Comparison of ENCODE assay signal across 10 cellular contexts in genomic region chr11:64341429-64341828, GRCh38. TPM values are rescaled to one million over a fixed set of nuclear protein-coding genes. Genes with fewer than 3 reads are reported as not detected.
DNase-seq lines count a peak whose midpoint lies in the region; ATAC-seq, FAIRE-seq and TF ChIP-seq lines count a peak whose summit lies in the region.
"Had no signal": no experiment of that assay in that cellular context is flagged by ENCODE, and none has a peak within 500 bp of the region (broad histone marks: within the 10 kb centered on the region; RNA-seq: fewer than 3 reads in every experiment).

No MANE protein-coding gene starts in this region.

- H3K27me3 ChIP-seq in H7 (ENCODE audit: control insufficient read depth, insufficient read depth, low read length) (no peaks in the 10 kb centered on the region; the same call in 1 of the 2 replicates), OCI-LY3 (ENCODE audit: low read depth, low read length) (no peaks in the 10 kb centered on the region), H1 (replicated peaks in 1 of 4; ENCODE audit: control insufficient read depth in 3 of 4, extremely low read depth in 1 of 4, insufficient read depth in 3 of 4, low read length in 3 of 4) (peaks cover 0 to 2% (median 0%) of the 10 kb centered on the region in 4 experiments; a peak in 1 of 7 replicates), neuronal stem cell (ENCODE audit: control insufficient read depth in 3 of 3, insufficient read depth in 3 of 3, low read depth in 1 of 3, low read length in 3 of 3) (peaks cover 0 to 41% (median 11%) of the 10 kb centered on the region in 3 experiments)
- H3K27me3 ChIP-seq: SJCRH30 had no signal

- H4K8ac ChIP-seq in H1 (ENCODE audit: extremely low read depth, insufficient read depth, low read length) (peak overlapping the region; percentile 8; the same call in 1 of the 2 replicates), neuronal stem cell (ENCODE audit: low read depth, low read length) (no peak overlapping the region)

- H3K18ac ChIP-seq in H1 (ENCODE audit: extremely low read depth, low read length), result peak overlapping the region; percentile 38; the same call in 1 of the 2 replicates
- peak overlapping the region; percentile 89 for H3K18ac ChIP-seq in neuronal stem cell (ENCODE audit: low read length)

- no peak overlapping the region for H2BK120ac ChIP-seq in H1 (replicated peaks; ENCODE audit: low read depth, low read length)
- H2BK120ac ChIP-seq in neuronal stem cell (ENCODE audit: low read depth, low read length), result no peak overlapping the region

- H3K9ac ChIP-seq in OCI-LY3 (ENCODE audit: low read length) (no peak overlapping the region), H1 (replicated peaks in 1 of 4; ENCODE audit: extremely low read depth in 1 of 4, low read depth in 3 of 4, low read length in 3 of 4) (no peak overlapping the region), neuronal stem cell (ENCODE audit: low read depth, low read length, poor library complexity) (no peak overlapping the region)

- CTCF ChIA-PET in H1 (lab: Charles Lee; ENCODE audit: partially characterized antibody), result interaction anchor here (0.6 to 37.6 kb wide), 20 partner anchors 4 to 1307 kb away, joined by 3 to 614 read pairs (median 4); partner anchors contain the start of genes BAD, CATSPERZ, CCDC88B and ESRRA

- H3K79me1 ChIP-seq in H1 (ENCODE audit: low read depth, low read length) (no peaks in the 10 kb centered on the region), neuronal stem cell (ENCODE audit: low read depth, low read length) (peaks cover 1% of the 10 kb centered on the region)

- no peak overlapping the region for H3K56ac ChIP-seq in H1 (replicated peaks; ENCODE audit: insufficient read length, low read depth, low read length)

- H3K4me1 ChIP-seq in OCI-LY3 (ENCODE audit: low read length) (peaks cover 37% of the 10 kb centered on the region), H1 (replicated peaks in 1 of 4; ENCODE audit: control insufficient read depth in 3 of 4, insufficient read depth in 4 of 4, low read length in 3 of 4) (peaks cover 0 to 23% (median 17%) of the 10 kb centered on the region in 4 experiments; a peak in 6 of 7 replicates), neuronal stem cell (ENCODE audit: control insufficient read depth in 2 of 2, insufficient read depth in 1 of 2, low read depth in 1 of 2, low read length in 2 of 2) (peaks cover 6 to 16% of the 10 kb centered on the region in 2 donors)

- H3K9me3 ChIP-seq in OCI-LY3 (ENCODE audit: insufficient read depth, low read length) (no peaks in the 10 kb centered on the region), H1 (ENCODE audit: insufficient read depth in 2 of 2, low read depth in 1 of 2, low read length in 1 of 2) (no peaks in the 10 kb centered on the region), neuronal stem cell (replicated peaks in 1 of 2; ENCODE audit: control insufficient read depth in 2 of 2, insufficient read depth in 1 of 2, low read depth in 1 of 2, low read length in 2 of 2) (no peaks in the 10 kb centered on the region)
- H3K9me3 ChIP-seq: SJCRH30 had no signal

- peak overlapping the region; percentile 0; the same call in 1 of the 2 replicates for H2AK5ac ChIP-seq in H1 (ENCODE audit: low read depth, low read length)
- peak overlapping the region; percentile 92 for H2AK5ac ChIP-seq in neuronal stem cell (ENCODE audit: low read depth, low read length)

- no peak overlapping the region for H3K4ac ChIP-seq in H1 (replicated peaks; ENCODE audit: insufficient read length, low read depth, low read length)
- no peak overlapping the region for H3K4ac ChIP-seq in neuronal stem cell (ENCODE audit: low read length)

- H3K4me3 ChIP-seq in H7 (ENCODE audit: insufficient read depth, low read depth, low read length) (peak overlapping the region; percentile 60), OCI-LY3 (ENCODE audit: low read length) (peak overlapping the region; percentile 83; the same call in 1 of the 2 replicates), H1 (ENCODE audit: extremely low read depth in 1 of 4, insufficient read depth in 2 of 4, low read depth in 3 of 4, low read length in 4 of 4) (peak overlapping the region; percentile 54 to 69 (median 62); a peak in 6 of 8 replicates), neuronal stem cell (ENCODE audit: low read length in 2 of 2) (no peak overlapping the region)

- no peak overlapping the region for H3K14ac ChIP-seq in H1 (ENCODE audit: insufficient read length)
- no peak overlapping the region for H3K14ac ChIP-seq in neuronal stem cell (ENCODE audit: low read length)

- no peaks in the 10 kb centered on the region for H3K36me3 ChIP-seq in H7 (replicated peaks; ENCODE audit: control insufficient read depth, insufficient read depth, low read length)
- H3K36me3 ChIP-seq in OCI-LY3 (replicated peaks; ENCODE audit: low read depth, low read length), result peaks cover 56% of the 10 kb centered on the region
- H3K36me3 ChIP-seq in H1 (ENCODE audit: control insufficient read depth in 2 of 4, insufficient read depth in 4 of 4, low read length in 3 of 4), result no peaks in the 10 kb centered on the region
- no peaks in the 10 kb centered on the region for H3K36me3 ChIP-seq in neuronal stem cell (replicated peaks in 1 of 2; ENCODE audit: control insufficient read depth in 2 of 2, insufficient read depth in 2 of 2, low read length in 2 of 2)
- H3K36me3 ChIP-seq: SJCRH30 had no signal

- WGBS in H1 (ENCODE audit: extremely low coverage in 1 of 2, insufficient coverage in 1 of 2, insufficient read length in 1 of 2, insufficient replicate concordance in 2 of 2, low coverage in 1 of 2, low lambda C conversion rate in 2 of 2, missing lambda C conversion rate in 1 of 2), 2 experiments, result 81% methylated on average over 17 of the region's 21 CpGs; no CpG with 5 or more reads in 1 of the 2 experiments
- no CpG with 5 or more reads among the region's 21 CpGs for WGBS in neuronal stem cell (ENCODE audit: extremely low coverage in 2 of 2, insufficient read length in 2 of 2, insufficient replicate concordance in 1 of 2), 2 donors

- no peak overlapping the region for H4K5ac ChIP-seq in H1 (ENCODE audit: insufficient read length, low read depth, low read length)

- POLR2A ChIA-PET in H1 (lab: Charles Lee; ENCODE audit: partially characterized antibody), result interaction anchor here (0.6 to 6.1 kb wide), 12 partner anchors 9 to 70 kb away, joined by 3 to 38 read pairs (median 5); partner anchors contain the start of genes BAD, ESRRA, PRDX5 and TRMT112

- TF ChIP-seq RAD21 in H1 (IDR thresholded peaks at IDR 0.05 in 1 of 2, conservative IDR thresholded peaks at IDR 0.05 in 1 of 2; ENCODE audit: low read depth in 2 of 2, low read length in 2 of 2), result no peak

- H3K4me2 ChIP-seq in OCI-LY3 (ENCODE audit: low read length) (peak overlapping the region; percentile 97), H1 (ENCODE audit: insufficient read depth in 1 of 2, low read depth in 2 of 2, low read length in 2 of 2) (peak overlapping the region; percentile 71 to 88), neuronal stem cell (ENCODE audit: insufficient read depth, low read length, poor library complexity, severe bottlenecking) (no peak overlapping the region)

- H3K23me2 ChIP-seq in H1 (ENCODE audit: low read depth, low read length), result peaks cover 11% of the 10 kb centered on the region; the same call in 1 of the 2 replicates

- no peak overlapping the region for H3K27ac ChIP-seq in OCI-LY3 (ENCODE audit: low read length)
- no peak overlapping the region for H3K27ac ChIP-seq in H1 (ENCODE audit: low read depth, low read length)
- no peak overlapping the region for H3K27ac ChIP-seq in neuronal stem cell (replicated peaks; ENCODE audit: low read length)

- TF ChIP-seq EP300 in H1 (IDR thresholded peaks at IDR 0.05; ENCODE audit: borderline replicate concordance in 1 of 2, low read depth in 2 of 2, low read length in 2 of 2), result no peak

- H2BK20ac ChIP-seq in H1 (ENCODE audit: low read length), result no peak overlapping the region

- DNase-seq in H7 (no peak), H1 (ENCODE audit: low read depth in 1 of 2, low spot score in 2 of 2) (no peak), neuronal stem cell (ENCODE audit: low spot score) (no peak), NCI-H2171 (lab: John Stamatoyannopoulos, UW) (no peak), NCI-H446 (lab: John Stamatoyannopoulos, UW) (no peak)
- DNase-seq: activated CD4-positive, alpha-beta T cell treated with anti-CD3 and anti-CD28 coated beads for 48 hours; NCI-H1092 had no signal

- FAIRE-seq in H1 (lab: Jason Lieb, UNC), result no peak

- H4K91ac ChIP-seq in H1 (replicated peaks; ENCODE audit: insufficient read length, low read length), result peak overlapping the region; percentile 92
- H4K91ac ChIP-seq in neuronal stem cell (ENCODE audit: low read depth, low read length, poor library complexity), result no peak overlapping the region

- H2BK15ac ChIP-seq in H1 (ENCODE audit: low read length), result peak overlapping the region; percentile 31; the same call in 1 of the 2 replicates
- H2BK15ac ChIP-seq in neuronal stem cell (ENCODE audit: low read length), result peak overlapping the region; percentile 63

- H4K20me1 ChIP-seq in OCI-LY3 (ENCODE audit: insufficient read depth, low read length) (peaks cover 16% of the 10 kb centered on the region), H1 (replicated peaks in 1 of 2; ENCODE audit: control insufficient read depth in 1 of 2, insufficient read depth in 2 of 2, low read length in 2 of 2) (peaks cover 0 to 2% of the 10 kb centered on the region in 2 experiments)

- no peak for ATAC-seq in GM18520 (IDR thresholded peaks at IDR 0.05; ENCODE audit: unreplicated experiment)

- 0 out of 2 replicates have a peak overlapping the region, but pooled peaks have one; percentile 46 for H2BK5ac ChIP-seq in H1 (ENCODE audit: low read depth, low read length)
- no peak overlapping the region for H2BK5ac ChIP-seq in neuronal stem cell (ENCODE audit: low read length)

- H3K79me2 ChIP-seq in OCI-LY3 (ENCODE audit: low read length), result peaks cover 22% of the 10 kb centered on the region
- no peaks in the 10 kb centered on the region for H3K79me2 ChIP-seq in H1 (ENCODE audit: control insufficient read depth in 1 of 2, insufficient read depth in 2 of 2, low read length in 2 of 2)

- H3K23ac ChIP-seq in H1 (ENCODE audit: insufficient read length) (no peak overlapping the region), neuronal stem cell (ENCODE audit: low read depth, low read length, poor library complexity) (peak overlapping the region; percentile 53)

- H2BK12ac ChIP-seq in H1 (ENCODE audit: low read depth, low read length) (peak overlapping the region; percentile 85; the same call in 1 of the 2 replicates), neuronal stem cell (ENCODE audit: low read length) (peak overlapping the region; percentile 91)

- TF ChIP-seq CTCF in OCI-LY3 (IDR thresholded peaks at IDR 0.05; ENCODE audit: low read depth, low read length), result no peak
- TF ChIP-seq CTCF in H1 (IDR thresholded peaks at IDR 0.05; ENCODE audit: control extremely low read depth in 1 of 3, insufficient read depth in 1 of 3, low read depth in 1 of 3, low read length in 3 of 3), result no peak

- TF ChIP-seq POLR2A in H1 (IDR thresholded peaks at IDR 0.05; ENCODE audit: control extremely low read depth in 1 of 2, low read depth in 2 of 2, low read length in 2 of 2), result no peak

- H2AFZ ChIP-seq in OCI-LY3 (ENCODE audit: low read depth, low read length) (no peak overlapping the region), H1 (ENCODE audit: low read length) (no peak overlapping the region), neuronal stem cell (ENCODE audit: low read length) (no peak overlapping the region)

RNA-seq across cellular contexts. Expression of gene CCDC88B, which starts 1.4 kb away (rescaled TPM):
- total RNA-seq in H7 (2014; rRNA removed; shearing (Covaris generic)), result 7.7 and 9.9 TPM in 2 replicates
- total RNA-seq in H1 (2021; fragmentation: NEBNext Ultra II Directional; extraction: Animal tissue kit (Norgen Biotek cat#: 25700)), result 11.2 and 12.5 TPM in 2 replicates
- 5.9 and 7.9 TPM in 2 replicates for polyA plus RNA-seq in H1 (2011; rRNA removed)
- 10.0 TPM for polyA plus RNA-seq in H1 (2011; cell fraction: cytosol; rRNA removed)
- polyA plus RNA-seq in H1 (2011; cell fraction: nucleus; rRNA removed), result 36.8 TPM
- 12.4 to 18.6 TPM (median 15.8 TPM) in 4 replicates for polyA plus RNA-seq in H1 (2012, experiment 1 of 2)
- polyA plus RNA-seq in H1 (2012, experiment 2 of 2), result 5.3 TPM
- polyA plus RNA-seq in H1 (2013, experiment 1 of 2), result 7.4 TPM
- 6.3 TPM for polyA plus RNA-seq in H1 (2013, experiment 2 of 2)
- 1.1 and 1.8 TPM in 2 replicates for polyA minus RNA-seq in H1 (2011; rRNA and poly(A)+ RNA removed)
- polyA minus RNA-seq in H1 (2011; cell fraction: cytosol; rRNA and poly(A)+ RNA removed), result 6.3 TPM
- 5.4 TPM for polyA minus RNA-seq in H1 (2011; cell fraction: nucleus; rRNA and poly(A)+ RNA removed)
- 4.0 TPM for polyA plus RNA-seq in neuronal stem cell (2013, experiment 1 of 2)
- polyA plus RNA-seq in neuronal stem cell (2013, experiment 2 of 2), result 4.5 TPM

RNA-seq across cellular contexts. Expression of gene RPS6KA4, which starts 17.5 kb away (rescaled TPM):
- total RNA-seq in H7 (2014; rRNA removed; shearing (Covaris generic)), result 16.0 and 17.6 TPM in 2 replicates
- total RNA-seq in H1 (2021; fragmentation: NEBNext Ultra II Directional; extraction: Animal tissue kit (Norgen Biotek cat#: 25700)), result 12.6 and 13.2 TPM in 2 replicates
- polyA plus RNA-seq in H1 (2011; rRNA removed), result 8.2 and 12.1 TPM in 2 replicates
- 11.5 TPM for polyA plus RNA-seq in H1 (2011; cell fraction: cytosol; rRNA removed)
- polyA plus RNA-seq in H1 (2011; cell fraction: nucleus; rRNA removed), result 27.8 TPM
- polyA plus RNA-seq in H1 (2012, experiment 1 of 2), result 8.5 to 14.4 TPM (median 12.2 TPM) in 4 replicates
- 7.6 TPM for polyA plus RNA-seq in H1 (2012, experiment 2 of 2)
- 5.0 TPM for polyA plus RNA-seq in H1 (2013, experiment 1 of 2)
- polyA plus RNA-seq in H1 (2013, experiment 2 of 2), result 5.5 TPM
- 8.6 and 9.0 TPM in 2 replicates for polyA minus RNA-seq in H1 (2011; rRNA and poly(A)+ RNA removed)
- polyA minus RNA-seq in H1 (2011; cell fraction: cytosol; rRNA and poly(A)+ RNA removed), result 12.0 TPM
- polyA minus RNA-seq in H1 (2011; cell fraction: nucleus; rRNA and poly(A)+ RNA removed), result 17.0 TPM
- 5.7 TPM for polyA plus RNA-seq in neuronal stem cell (2013, experiment 1 of 2)
- 5.0 TPM for polyA plus RNA-seq in neuronal stem cell (2013, experiment 2 of 2)

RNA-seq across cellular contexts. Expression of gene PRDX5, which starts 23.5 kb away (rescaled TPM):
- 272 and 303 TPM in 2 replicates for total RNA-seq in H7 (2014; rRNA removed; shearing (Covaris generic))
- total RNA-seq in H1 (2021; fragmentation: NEBNext Ultra II Directional; extraction: Animal tissue kit (Norgen Biotek cat#: 25700)), result 201 and 225 TPM in 2 replicates
- 582 and 631 TPM in 2 replicates for polyA plus RNA-seq in H1 (2011; rRNA removed)
- 623 TPM for polyA plus RNA-seq in H1 (2011; cell fraction: cytosol; rRNA removed)
- polyA plus RNA-seq in H1 (2011; cell fraction: nucleus; rRNA removed), result 281 TPM
- polyA plus RNA-seq in H1 (2012, experiment 1 of 2), result 323 to 414 TPM (median 375 TPM) in 4 replicates
- polyA plus RNA-seq in H1 (2012, experiment 2 of 2), result 341 TPM
- 135 TPM for polyA plus RNA-seq in H1 (2013, experiment 1 of 2)
- 134 TPM for polyA plus RNA-seq in H1 (2013, experiment 2 of 2)
- 60.4 and 79.8 TPM in 2 replicates for polyA minus RNA-seq in H1 (2011; rRNA and poly(A)+ RNA removed)
- 77.1 TPM for polyA minus RNA-seq in H1 (2011; cell fraction: cytosol; rRNA and poly(A)+ RNA removed)
- polyA minus RNA-seq in H1 (2011; cell fraction: nucleus; rRNA and poly(A)+ RNA removed), result 54.4 TPM
- 142 TPM for polyA plus RNA-seq in neuronal stem cell (2013, experiment 1 of 2)
- 136 TPM for polyA plus RNA-seq in neuronal stem cell (2013, experiment 2 of 2)

RNA-seq across cellular contexts. Expression of gene TRMT112, which starts 24.1 kb away (rescaled TPM):
- total RNA-seq in H7 (2014; rRNA removed; shearing (Covaris generic)), result 261 and 314 TPM in 2 replicates
- total RNA-seq in H1 (2021; fragmentation: NEBNext Ultra II Directional; extraction: Animal tissue kit (Norgen Biotek cat#: 25700)), result 300 and 326 TPM in 2 replicates
- 650 and 707 TPM in 2 replicates for polyA plus RNA-seq in H1 (2011; rRNA removed)
- 604 TPM for polyA plus RNA-seq in H1 (2011; cell fraction: cytosol; rRNA removed)
- 183 TPM for polyA plus RNA-seq in H1 (2011; cell fraction: nucleus; rRNA removed)
- 380 to 473 TPM (median 438 TPM) in 4 replicates for polyA plus RNA-seq in H1 (2012, experiment 1 of 2)
- 1,230 TPM for polyA plus RNA-seq in H1 (2012, experiment 2 of 2)
- 542 TPM for polyA plus RNA-seq in H1 (2013, experiment 1 of 2)
- 524 TPM for polyA plus RNA-seq in H1 (2013, experiment 2 of 2)
- polyA minus RNA-seq in H1 (2011; rRNA and poly(A)+ RNA removed), result 31.9 and 44.7 TPM in 2 replicates
- polyA minus RNA-seq in H1 (2011; cell fraction: cytosol; rRNA and poly(A)+ RNA removed), result 101 TPM
- 54.3 TPM for polyA minus RNA-seq in H1 (2011; cell fraction: nucleus; rRNA and poly(A)+ RNA removed)
- polyA plus RNA-seq in neuronal stem cell (2013, experiment 1 of 2), result 529 TPM
- polyA plus RNA-seq in neuronal stem cell (2013, experiment 2 of 2), result 505 TPM

RNA-seq across cellular contexts. Expression of gene ESRRA, which starts 36.1 kb away (rescaled TPM):
- 80.5 and 94.8 TPM in 2 replicates for total RNA-seq in H7 (2014; rRNA removed; shearing (Covaris generic))
- 36.1 and 37.0 TPM in 2 replicates for total RNA-seq in H1 (2021; fragmentation: NEBNext Ultra II Directional; extraction: Animal tissue kit (Norgen Biotek cat#: 25700))
- 18.2 and 20.9 TPM in 2 replicates for polyA plus RNA-seq in H1 (2011; rRNA removed)
- 24.8 TPM for polyA plus RNA-seq in H1 (2011; cell fraction: cytosol; rRNA removed)
- 29.9 TPM for polyA plus RNA-seq in H1 (2011; cell fraction: nucleus; rRNA removed)
- polyA plus RNA-seq in H1 (2012, experiment 1 of 2), result 24.8 to 32.6 TPM (median 31.0 TPM) in 4 replicates
- 28.6 TPM for polyA plus RNA-seq in H1 (2012, experiment 2 of 2)
- polyA plus RNA-seq in H1 (2013, experiment 1 of 2), result 13.1 TPM
- 13.3 TPM for polyA plus RNA-seq in H1 (2013, experiment 2 of 2)
- polyA minus RNA-seq in H1 (2011; rRNA and poly(A)+ RNA removed), result 9.2 and 9.3 TPM in 2 replicates
- 19.5 TPM for polyA minus RNA-seq in H1 (2011; cell fraction: cytosol; rRNA and poly(A)+ RNA removed)
- polyA minus RNA-seq in H1 (2011; cell fraction: nucleus; rRNA and poly(A)+ RNA removed), result 13.9 TPM
- polyA plus RNA-seq in neuronal stem cell (2013, experiment 1 of 2), result 5.3 TPM
- 5.6 TPM for polyA plus RNA-seq in neuronal stem cell (2013, experiment 2 of 2)

Comparison
In these comparisons a context has a peak if more than half of its experiments do, and no peak if none do; other contexts are left out.
1. H3K4me3 ChIP-seq: peak in H7 (single experiment), OCI-LY3 (single experiment) and H1 (4 of 4); none in neuronal stem cell (0 of 2).